Comparison of ENCODE assay signal across 10 cellular contexts in the genomic region with DNA sequence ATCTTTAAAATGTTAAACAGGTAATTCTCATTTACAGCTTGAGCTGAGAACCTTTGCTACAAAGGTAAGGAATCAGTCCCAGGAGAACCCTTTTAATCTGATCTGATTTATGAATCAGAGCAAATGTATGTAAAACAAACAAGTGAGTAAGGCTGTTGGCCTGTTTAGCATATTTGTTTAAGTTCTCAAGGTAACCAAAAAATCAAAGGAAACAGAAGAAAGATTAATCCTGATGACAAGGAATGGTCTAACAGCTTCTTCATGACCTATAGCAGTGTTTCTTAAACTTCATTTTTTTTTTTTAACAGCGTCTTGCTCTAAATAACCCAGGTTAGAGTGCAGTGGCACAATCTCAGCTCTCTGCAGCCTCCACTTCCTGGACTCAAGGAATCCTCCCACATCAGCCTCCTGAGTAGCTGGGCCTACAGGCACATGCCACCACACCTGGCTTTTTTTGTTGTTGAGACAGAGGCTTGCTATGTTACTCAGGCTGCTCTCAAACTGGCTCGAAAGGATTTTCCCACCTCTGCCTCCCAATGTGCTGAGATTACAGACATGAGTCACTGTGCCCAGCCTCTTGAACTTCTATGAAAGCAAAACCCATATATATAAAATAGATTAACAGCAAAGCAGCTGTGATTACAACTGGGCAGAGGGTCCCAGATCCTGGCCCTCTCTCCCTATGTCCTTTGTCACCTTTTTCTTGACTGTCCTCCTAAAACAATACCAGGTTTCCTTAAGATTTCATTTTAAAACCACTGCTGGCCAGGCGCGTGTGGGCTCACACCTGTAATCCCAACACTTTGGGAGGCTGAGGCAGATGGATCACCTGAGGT. TPM values are rescaled to one million over a fixed set of nuclear protein-coding genes. Genes with fewer than 3 reads are reported as not detected.
DNase-seq lines count a peak whose midpoint lies in the region; ATAC-seq and TF ChIP-seq lines count a peak whose summit lies in the region.
"Had no signal": no experiment of that assay in that cellular context is flagged by ENCODE, and none has a peak within 500 bp of the region (broad histone marks: within the 10 kb centered on the region; RNA-seq: fewer than 3 reads in every experiment).

No MANE protein-coding gene starts in this region.

- H3K27me3 ChIP-seq in stomach, result no peaks in the 10 kb centered on the region
- H3K27me3 ChIP-seq: spleen had no signal

- H3K9me3 Mint-ChIP-seq in activated naive CD4-positive, alpha-beta T cell treated with anti-CD3 and anti-CD28 coated beads for 36 hours, result no peaks in the 10 kb centered on the region
- H3K9me3 Mint-ChIP-seq: activated naive CD8-positive, alpha-beta T cell treated with anti-CD3 and anti-CD28 coated beads for 36 hours; stimulated activated naive CD8-positive, alpha-beta T cell treated with anti-CD3 and anti-CD28 coated beads, Interleukin-15, Interleukin-2, amounts not matched to agents 100 ng/mL and 50 ng/mL, for 24 hours had no signal

- TF ChIP-seq CTCF in stomach (IDR thresholded peaks at IDR 0.05) (no peak), GM13977 (IDR thresholded peaks at IDR 0.05; ENCODE audit: extremely low read depth, insufficient read depth, missing control alignments) (no peak)

- no peak overlapping the region for H3K27ac Mint-ChIP-seq in activated naive CD4-positive, alpha-beta T cell treated with anti-CD3 and anti-CD28 coated beads for 36 hours
- H3K27ac Mint-ChIP-seq: activated naive CD8-positive, alpha-beta T cell treated with anti-CD3 and anti-CD28 coated beads for 36 hours; B cell; stimulated activated naive CD8-positive, alpha-beta T cell treated with anti-CD3 and anti-CD28 coated beads, Interleukin-15, Interleukin-2, amounts not matched to agents 100 ng/mL and 50 ng/mL, for 24 hours had no signal

- no peaks in the 10 kb centered on the region for H3K9me3 ChIP-seq in stomach
- H3K9me3 ChIP-seq: spleen had no signal

- H3K4me3 ChIP-seq in stomach, result no peak overlapping the region
- H3K4me3 ChIP-seq: spleen had no signal

- in situ Hi-C loops in GM13977 (cut with MboI; ENCODE audit: low pct_unique_long_range_greater_than_20kb, low sequenced_read_pairs, unreplicated experiment), result no loop called here

- ATAC-seq in GM19455 (IDR thresholded peaks at IDR 0.05; ENCODE audit: unreplicated experiment), result no peak

- intact Hi-C loops in activated naive CD4-positive, alpha-beta T cell treated with anti-CD3 and anti-CD28 coated beads for 36 hours (cut with micrococcal nuclease), result no loop called here
- intact Hi-C loops in stomach (cut with DNase I; ENCODE audit: low total_unique reads), result no loop called here

- H3K4me1 Mint-ChIP-seq in activated naive CD4-positive, alpha-beta T cell treated with anti-CD3 and anti-CD28 coated beads for 36 hours (ENCODE audit: low read depth), result peaks cover 16% of the 10 kb centered on the region

- peaks cover 0 to 15% (median 9%) of the 10 kb centered on the region in 4 donors for H3K36me3 ChIP-seq in stomach

- CTCF ChIA-PET in activated naive CD4-positive, alpha-beta T cell treated with anti-CD3 and anti-CD28 coated beads for 36 hours (lab: Charles Lee), result interaction anchor here (1.3 to 1.7 kb wide), 2 partner anchors 12 to 198 kb away, joined by 3 to 4 read pairs; no protein-coding TSS in a partner anchor

- H3K4me3 Mint-ChIP-seq in activated naive CD4-positive, alpha-beta T cell treated with anti-CD3 and anti-CD28 coated beads for 36 hours, result no peak overlapping the region
- H3K4me3 Mint-ChIP-seq: activated naive CD8-positive, alpha-beta T cell treated with anti-CD3 and anti-CD28 coated beads for 36 hours; B cell; stimulated activated naive CD8-positive, alpha-beta T cell treated with anti-CD3 and anti-CD28 coated beads, Interleukin-15, Interleukin-2, amounts not matched to agents 100 ng/mL and 50 ng/mL, for 24 hours had no signal

- WGBS in stomach, 5 donors, result 68 to 78% (median 71%) methylated on average over 4 of the region's 4 CpGs

- TF ChIP-seq POLR2A in stomach (IDR thresholded peaks at IDR 0.05), result no peak

- no peaks in the 10 kb centered on the region for H3K27me3 Mint-ChIP-seq in activated naive CD4-positive, alpha-beta T cell treated with anti-CD3 and anti-CD28 coated beads for 36 hours (ENCODE audit: low read depth)
- H3K27me3 Mint-ChIP-seq: activated naive CD8-positive, alpha-beta T cell treated with anti-CD3 and anti-CD28 coated beads for 36 hours; B cell; stimulated activated naive CD8-positive, alpha-beta T cell treated with anti-CD3 and anti-CD28 coated beads, Interleukin-15, Interleukin-2, amounts not matched to agents 100 ng/mL and 50 ng/mL, for 24 hours had no signal

- peak; percentile 32 for DNase-seq in activated naive CD4-positive, alpha-beta T cell treated with anti-CD3 and anti-CD28 coated beads for 36 hours
- DNase-seq in activated naive CD4-positive, alpha-beta T cell (lab: John Stamatoyannopoulos, UW), result no peak
- peak; percentile 90 for DNase-seq in epithelial cell of prostate (ENCODE audit: low read depth, low spot score)
- DNase-seq in stomach, result peak; percentile 25
- DNase-seq in GM13977 (ENCODE audit: low spot score), result no peak
- DNase-seq: activated naive CD8-positive, alpha-beta T cell treated with anti-CD3 and anti-CD28 coated beads for 36 hours; spleen had no signal

- H3K36me3 Mint-ChIP-seq in activated naive CD4-positive, alpha-beta T cell treated with anti-CD3 and anti-CD28 coated beads for 36 hours (ENCODE audit: low read depth), result peaks cover 2% of the 10 kb centered on the region

- peak overlapping the region; percentile 93 for H3K27ac ChIP-seq in epithelial cell of prostate
- H3K27ac ChIP-seq in stomach, result peak overlapping the region; percentile 29 to 71 (median 58)
- H3K27ac ChIP-seq: spleen had no signal

- TF ChIP-seq EP300 in stomach (IDR thresholded peaks at IDR 0.05), result no peak

- peaks cover 3 to 25% (median 8%) of the 10 kb centered on the region in 4 donors for H3K4me1 ChIP-seq in stomach

RNA-seq across cellular contexts. Expression of a gene that starts 5.1 kb away (rescaled TPM):
- 100 to 1,000 TPM; 242 to 258 TPM for total RNA-seq in activated naive CD4-positive, alpha-beta T cell treated with anti-CD3 and anti-CD28 coated beads for 36 hours
- total RNA-seq in stomach, result 100 to 1,000 TPM in 1 of 5 donors, 10 to 100 TPM in 3, 1 to 10 TPM in 1; 8.0 to 217 (median 61.9) TPM
- polyA plus RNA-seq in stomach, result 100 to 1,000 TPM; 133 to 405 (median 227) TPM

RNA-seq across cellular contexts. Expression of a gene that starts 23.3 kb away (rescaled TPM):
- total RNA-seq in activated naive CD4-positive, alpha-beta T cell treated with anti-CD3 and anti-CD28 coated beads for 36 hours, result 100 to 1,000 TPM; 633 to 688 TPM
- total RNA-seq in stomach, result 10 to 100 TPM; 10.7 to 88.1 (median 53.6) TPM
- 100 to 1,000 TPM in 2 of 3 donors, 10 to 100 TPM in 1; 66.0 to 141 (median 130) TPM for polyA plus RNA-seq in stomach

RNA-seq across cellular contexts. Expression of a gene that starts 27.9 kb away (rescaled TPM):
- 10 to 100 TPM; 49.7 to 55.2 TPM for total RNA-seq in activated naive CD4-positive, alpha-beta T cell treated with anti-CD3 and anti-CD28 coated beads for 36 hours
- total RNA-seq in stomach, result 100 to 1,000 TPM in 3 of 5 donors, 10 to 100 TPM in 2; 24.1 to 472 (median 150) TPM
- 100 to 1,000 TPM in 2 of 3 donors, 10 to 100 TPM in 1; 60.5 to 120 (median 117) TPM for polyA plus RNA-seq in stomach

RNA-seq across cellular contexts. Expression of a gene that starts 46.1 kb away (rescaled TPM):
- 100 to 1,000 TPM; 112 to 116 TPM for total RNA-seq in activated naive CD4-positive, alpha-beta T cell treated with anti-CD3 and anti-CD28 coated beads for 36 hours
- 100 to 1,000 TPM in 1 of 5 donors, 10 to 100 TPM in 4; 20.3 to 220 (median 29.2) TPM for total RNA-seq in stomach
- 10 to 100 TPM; 21.5 to 52.1 (median 37.3) TPM for polyA plus RNA-seq in stomach

RNA-seq across cellular contexts. Expression of a gene that starts 49.6 kb away (rescaled TPM):
- 1 to 10 TPM; 3.8 to 4.9 TPM for total RNA-seq in activated naive CD4-positive, alpha-beta T cell treated with anti-CD3 and anti-CD28 coated beads for 36 hours
- total RNA-seq in stomach, result 10 to 100 TPM in 4 of 5 donors, 1 to 10 TPM in 1; 2.2 to 26.8 (median 13.9) TPM
- 10 to 100 TPM in 2 of 3 donors, 1 to 10 TPM in 1; 9.6 to 10.8 (median 10.7) TPM for polyA plus RNA-seq in stomach

Comparison
In these comparisons a context has a peak if more than half of its experiments do, and no peak if none do; other contexts are left out.
1. DNase-seq: peak in activated naive CD4-positive, alpha-beta T cell treated with anti-CD3 and anti-CD28 coated beads for 36 hours (single experiment), epithelial cell of prostate (single experiment) and stomach (single experiment); none in activated naive CD4-positive, alpha-beta T cell (0 of 4) and GM13977 (single experiment).
2. RNA of a gene that starts 23.3 kb away (total RNA-seq): 633 to 688 TPM in activated naive CD4-positive, alpha-beta T cell treated with anti-CD3 and anti-CD28 coated beads for 36 hours; 10.7 to 88.1 TPM in stomach; every median in the first group is over 4 times any median in the second.